14 cellular contexts compared by ENCODE assay signal in genomic region chr3:100891033-100891432, GRCh38.
DNase-seq lines count a peak whose midpoint lies in the region; ATAC-seq, FAIRE-seq and TF ChIP-seq lines count a peak whose summit lies in the region.
"Had no signal": no experiment of that assay in that cellular context is flagged by ENCODE, and none has a peak within 500 bp of the region (broad histone marks: within the 10 kb centered on the region; RNA-seq: fewer than 3 reads in every experiment).

No MANE protein-coding gene starts in this region.

- TF ChIP-seq CTCF in A549 (IDR thresholded peaks at IDR 0.05) (no peak), SK-N-SH (IDR thresholded peaks at IDR 0.05) (peak; percentile 52), fibroblast of mammary gland (conservative IDR thresholded peaks at IDR 0.05; ENCODE audit: control insufficient read depth, insufficient read depth, low read depth, low read length) (peak; percentile 56), prostate gland (IDR thresholded peaks at IDR 0.05) (no peak)

- H3K9me3 ChIP-seq in A549: no peaks in the 10 kb centered on the region
- no peaks in the 10 kb centered on the region for H3K9me3 ChIP-seq in GM23248 (ENCODE audit: low read depth)
- no peaks in the 10 kb centered on the region for H3K9me3 ChIP-seq in SK-N-SH
- H3K9me3 ChIP-seq in prostate gland: no peaks in the 10 kb centered on the region
- H3K9me3 ChIP-seq: HAP-1, psoas muscle had no signal

- H3K4me2 ChIP-seq in A549: no peak overlapping the region
- H3K4me2 ChIP-seq in GM23248 (ENCODE audit: unreplicated experiment): no peak overlapping the region
- no peak overlapping the region for H3K4me2 ChIP-seq in SK-N-SH

- H3K79me2 ChIP-seq in GM23248 (ENCODE audit: insufficient read depth) (no peaks in the 10 kb centered on the region), SK-N-SH (ENCODE audit: insufficient read depth) (no peaks in the 10 kb centered on the region)

- no peak overlapping the region for H3K4me3 ChIP-seq in A549
- H3K4me3 ChIP-seq in GM23248: no peak overlapping the region
- H3K4me3 ChIP-seq in SK-N-SH (ENCODE audit: low read depth in 2 of 2, low read length in 1 of 2): no peak overlapping the region
- no peak overlapping the region for H3K4me3 ChIP-seq in fibroblast of mammary gland (ENCODE audit: control insufficient read depth, low read depth, low read length)
- no peak overlapping the region for H3K4me3 ChIP-seq in prostate gland
- H3K4me3 ChIP-seq: HAP-1, psoas muscle had no signal

- no peaks in the 10 kb centered on the region for H3K27me3 ChIP-seq in GM23248 (replicated peaks; ENCODE audit: insufficient read depth)
- H3K27me3 ChIP-seq in SK-N-SH (ENCODE audit: insufficient read depth): no peaks in the 10 kb centered on the region
- no peaks in the 10 kb centered on the region for H3K27me3 ChIP-seq in prostate gland (replicated peaks; ENCODE audit: insufficient read depth)

- H4K20me1 ChIP-seq in GM23248 (ENCODE audit: insufficient read depth): no peaks in the 10 kb centered on the region
- H4K20me1 ChIP-seq in SK-N-SH (ENCODE audit: insufficient read depth): no peaks in the 10 kb centered on the region

- H3K36me3 ChIP-seq in GM23248 (ENCODE audit: low read depth) (no peaks in the 10 kb centered on the region), SK-N-SH (replicated peaks in 1 of 2; ENCODE audit: control insufficient read depth in 1 of 2, insufficient read depth in 2 of 2, low read length in 1 of 2) (no peaks in the 10 kb centered on the region), prostate gland (no peaks in the 10 kb centered on the region)
- H3K36me3 ChIP-seq: HAP-1 had no signal

- no peak for TF ChIP-seq EP300 in A549 (IDR thresholded peaks at IDR 0.05)
- TF ChIP-seq EP300 in SK-N-SH (IDR thresholded peaks at IDR 0.05; ENCODE audit: borderline replicate concordance in 1 of 2, low read depth in 1 of 2, low read length in 1 of 2): no peak

- no peaks in the 10 kb centered on the region for H3K9me2 ChIP-seq in GM23248 (ENCODE audit: insufficient read depth)
- H3K9me2 ChIP-seq in SK-N-SH: no peaks in the 10 kb centered on the region

- POLR2A ChIA-PET in A549 (lab: Yijun Ruan, JAX) (no interaction called here), SK-N-SH (lab: Yijun Ruan, JAX) (no interaction called here)

- H3K27ac ChIP-seq in A549: no peak overlapping the region
- no peak overlapping the region for H3K27ac ChIP-seq in GM23248
- no peak overlapping the region for H3K27ac ChIP-seq in SK-N-SH (ENCODE audit: low read depth in 2 of 2, low read length in 1 of 2)
- H3K27ac ChIP-seq in prostate gland: no peak overlapping the region
- H3K27ac ChIP-seq: psoas muscle had no signal

- intact Hi-C loops in prostate gland (cut with DNase I): loop anchor here (2.0 kb wide), 1 partner anchor 304 kb away; no protein-coding TSS in a partner anchor

- no peak overlapping the region for H3K9ac ChIP-seq in GM23248
- H3K9ac ChIP-seq in SK-N-SH: no peak overlapping the region

- TF ChIP-seq POLR2A in A549 (IDR thresholded peaks at IDR 0.05; ENCODE audit: low read length): no peak
- TF ChIP-seq POLR2A in prostate gland (IDR thresholded peaks at IDR 0.05): no peak

- H3F3A ChIP-seq in GM23248 (ENCODE audit: insufficient read depth) (no peaks in the 10 kb centered on the region), SK-N-SH (replicated peaks; ENCODE audit: insufficient read depth) (no peaks in the 10 kb centered on the region)

- H2AFZ ChIP-seq in GM23248 (no peak overlapping the region), SK-N-SH (ENCODE audit: low read depth) (no peak overlapping the region)

- DNase-seq in A549 (ENCODE audit: low read depth in 1 of 2, low spot score in 1 of 2) (peak in 1 of 2 experiments; percentile 17), GM23248 (peak; percentile 67), SK-N-SH (no peak), fibroblast of mammary gland (ENCODE audit: low read depth) (peak; percentile 74), prostate gland (ENCODE audit: low spot score) (no peak)
- DNase-seq: activated T-cell treated with anti-CD3 and anti-CD28 coated beads, Interleukin-2, amount 50 U/mL, for 24 hours; CD4-positive, CD25-positive, alpha-beta regulatory T cell; effector CD4-positive, alpha-beta T cell; psoas muscle had no signal

- CTCF ChIA-PET in A549 (lab: Yijun Ruan, JAX) (no interaction called here), SK-N-SH (lab: Yijun Ruan, JAX) (no interaction called here)

- TF ChIP-seq RAD21 in A549 (conservative IDR thresholded peaks at IDR 0.05 in 1 of 2, IDR thresholded peaks at IDR 0.05 in 1 of 2): peak in 1 of 2 experiments; percentile 21; a peak in 1 of 5 replicates
- peak; percentile 25 for TF ChIP-seq RAD21 in SK-N-SH (IDR thresholded peaks at IDR 0.05; ENCODE audit: low read length)

- no peak for FAIRE-seq in A549 (lab: Jason Lieb, UNC)

- peak; percentile 24 to 55; a peak in 4 of 6 replicates for ATAC-seq in A549
- no peak for ATAC-seq in HG03175 (IDR thresholded peaks at IDR 0.05; ENCODE audit: unreplicated experiment)
- no peak for ATAC-seq in GM18498 (IDR thresholded peaks at IDR 0.05; ENCODE audit: unreplicated experiment)
- no peak for ATAC-seq in GM19324 (IDR thresholded peaks at IDR 0.05; ENCODE audit: low FRiP score, unreplicated experiment)
- ATAC-seq: left lobe of liver, psoas muscle had no signal

- H3K4me1 ChIP-seq in A549 (no peaks in the 10 kb centered on the region), GM23248 (ENCODE audit: insufficient read depth) (no peaks in the 10 kb centered on the region), SK-N-SH (ENCODE audit: control insufficient read depth in 1 of 2, insufficient read depth in 2 of 2, low read depth in 1 of 2, low read length in 1 of 2) (no peaks in the 10 kb centered on the region; a peak in 2 of 4 replicates), prostate gland (replicated peaks) (no peaks in the 10 kb centered on the region)
- H3K4me1 ChIP-seq: HAP-1, psoas muscle had no signal

- 52% methylated on average over 2 of the region's 2 CpGs for WGBS in A549 (ENCODE audit: missing lambda C conversion rate)
- 79 to 82% methylated on average over 2 of the region's 2 CpGs for WGBS in GM23248 (ENCODE audit: low coverage in 1 of 2, low lambda C conversion rate in 2 of 2, missing lambda C conversion rate in 2 of 2), 2 experiments
- 63% methylated on average over 2 of the region's 2 CpGs for WGBS in SK-N-SH (ENCODE audit: low lambda C conversion rate)
- 77% methylated on average over 2 of the region's 2 CpGs for WGBS in prostate gland

- in situ Hi-C loops in GM23248 (cut with MboI): loop anchor here (10.0 kb wide), 1 partner anchor 294 kb away; no protein-coding TSS in a partner anchor

TF ChIP-seq in A549, 52 proteins besides CTCF, POLR2A, EP300 and RAD21:
- TF ChIP-seq HES2 (IDR thresholded peaks at IDR 0.05): no peak
- no peak for TF ChIP-seq TFCP2L1 (CRISPR knock-in tag; IDR thresholded peaks at IDR 0.05)
- no peak for TF ChIP-seq SREBF2 (IDR thresholded peaks at IDR 0.05)
- no peak for TF ChIP-seq CBX8 (IDR thresholded peaks at IDR 0.05)
- no peak for TF ChIP-seq EHF (CRISPR knock-in tag; IDR thresholded peaks at IDR 0.05)
- no peak for TF ChIP-seq JUN (IDR thresholded peaks at IDR 0.05)
- no peak for TF ChIP-seq RFX5 (IDR thresholded peaks at IDR 0.05)
- TF ChIP-seq FOSL2 (IDR thresholded peaks at IDR 0.05): no peak
- 0 out of 2 replicates have a peak, but pooled peaks have one; percentile 19 for TF ChIP-seq FOSL2 (CRISPR knock-in tag; IDR thresholded peaks at IDR 0.05)
- no peak for TF ChIP-seq HEYL (CRISPR knock-in tag; IDR thresholded peaks at IDR 0.05)
TF ChIP-seq in A549: peak in this region for 1.

TF ChIP-seq in SK-N-SH, 30 proteins besides CTCF, POLR2A, EP300 and RAD21:
- TF ChIP-seq FOSL2 (IDR thresholded peaks at IDR 0.05; ENCODE audit: borderline replicate concordance, low read depth): peak; percentile 15; the same call in 1 of the 2 replicates
- no peak for TF ChIP-seq MEF2A (IDR thresholded peaks at IDR 0.05; ENCODE audit: borderline replicate concordance, low read depth)
- TF ChIP-seq SMC3 (IDR thresholded peaks at IDR 0.05; ENCODE audit: low read depth, low read length): peak; percentile 29; the same call in 1 of the 2 replicates

Comparison
In these comparisons a context has a peak if more than half of its experiments do, and no peak if none do; other contexts are left out.
1. ATAC-seq: peak in A549 (2 of 2); none in HG03175 (single experiment), GM18498 (single experiment) and GM19324 (single experiment).
2. DNase-seq: peak in GM23248 (single experiment) and fibroblast of mammary gland (single experiment); none in SK-N-SH (single experiment) and prostate gland (single experiment).
3. CTCF ChIP-seq: peak in SK-N-SH (single experiment) and fibroblast of mammary gland (single experiment); none in A549 (single experiment) and prostate gland (0 of 4).
4. Of the 12 proteins assayed by ChIP-seq in both A549 and SK-N-SH: peak only in A549: none; only in SK-N-SH: CTCF and SMC3; in both: none; in neither: 8; mixed calls (peak in some experiments, not most) for 2.